Comparison of ENCODE assay signal across 8 cellular contexts in the genomic region with DNA sequence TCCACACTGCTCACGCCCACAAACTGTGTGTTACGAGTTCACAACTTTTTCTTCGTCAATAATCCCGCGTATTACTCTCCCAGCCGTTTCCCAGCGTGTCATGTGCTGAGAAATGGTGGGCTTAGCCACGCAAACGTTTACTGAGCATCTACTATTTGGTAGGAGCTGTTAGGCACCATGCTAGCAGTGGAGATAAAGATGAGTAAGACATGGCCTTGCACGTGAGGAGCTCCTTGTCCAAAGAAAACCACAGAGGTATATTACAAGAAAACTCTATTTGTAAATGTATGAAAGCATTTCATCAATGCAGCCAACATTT. TPM values are rescaled to one million over a fixed set of nuclear protein-coding genes. Genes with fewer than 3 reads are reported as not detected.
DNase-seq lines count a peak whose midpoint lies in the region; ATAC-seq and TF ChIP-seq lines count a peak whose summit lies in the region.

No MANE protein-coding gene starts in this region.

- TF ChIP-seq CTCF in AG09309 (IDR thresholded peaks at IDR 0.05; ENCODE audit: control insufficient read depth, insufficient read depth, low read depth, low read length, missing control alignments) = no peak

- H3K27ac Mint-ChIP-seq in IgD-negative memory B cell = peak overlapping the region; percentile 91 to 99 (median 96)

- H3K27me3 ChIP-seq in muscle layer of colon (ENCODE audit: control insufficient read depth in 1 of 2, insufficient read depth in 2 of 2, low read length in 2 of 2) = no peaks in the 10 kb centered on the region

- no peak for ATAC-seq in HG03139 (IDR thresholded peaks at IDR 0.05; ENCODE audit: unreplicated experiment)

- peaks cover 9 to 18% (median 17%) of the 10 kb centered on the region in 3 donors for H3K4me1 Mint-ChIP-seq in IgD-negative memory B cell

- peaks cover 16% of the 10 kb centered on the region for H3K36me3 ChIP-seq in muscle layer of colon (ENCODE audit: insufficient read depth, low read length)

- no peaks in the 10 kb centered on the region for H3K9me3 Mint-ChIP-seq in IgD-negative memory B cell

- H3K36me3 Mint-ChIP-seq in IgD-negative memory B cell = peaks cover 3% of the 10 kb centered on the region

- H3K4me3 Mint-ChIP-seq in IgD-negative memory B cell = peak overlapping the region; percentile 95 to 100 (median 98)

- H3K9me3 ChIP-seq in muscle layer of colon (ENCODE audit: low read length) = no peaks in the 10 kb centered on the region

- H3K27ac ChIP-seq in caudate nucleus (ENCODE audit: low read depth, low read length) (peak overlapping the region; percentile 89), muscle layer of colon (ENCODE audit: low read depth, low read length) (peak overlapping the region; percentile 87)

- peaks cover 1% of the 10 kb centered on the region for H3K27me3 Mint-ChIP-seq in IgD-negative memory B cell

- DNase-seq in AG09309 (ENCODE audit: low read depth) (no peak), caudate nucleus (lab: John Stamatoyannopoulos, UW) (no peak), Ammon's horn (ENCODE audit: low spot score) (no peak), GM03348 (ENCODE audit: low spot score) (no peak), epidermal melanocyte (ENCODE audit: insufficient read length, low spot score) (no peak)

- H3K9ac ChIP-seq in muscle layer of colon (ENCODE audit: low read length) = peak overlapping the region; percentile 97

- H3K4me3 ChIP-seq in AG09309 (ENCODE audit: control insufficient read depth, low read depth, low read length) = peak overlapping the region; percentile 64
- H3K4me3 ChIP-seq in muscle layer of colon (ENCODE audit: low read depth in 1 of 2, low read length in 2 of 2) = peak overlapping the region; percentile 95 to 98

- peaks cover 20% of the 10 kb centered on the region for H3K4me1 ChIP-seq in muscle layer of colon (ENCODE audit: insufficient read depth, low read length)

RNA-seq across cellular contexts. Expression of gene TMEM128, which starts 0.8 kb away (rescaled TPM):
- 23.2 TPM for polyA plus RNA-seq in IgD-negative memory B cell

RNA-seq across cellular contexts. Expression of gene OTOP1, which starts 22.1 kb away (rescaled TPM):
- polyA plus RNA-seq in IgD-negative memory B cell = not detected

RNA-seq across cellular contexts. Expression of gene LYAR, which starts 41.1 kb away (rescaled TPM):
- polyA plus RNA-seq in IgD-negative memory B cell = 18.9 TPM

RNA-seq across cellular contexts. Expression of gene ZBTB49, which starts 41.2 kb away (rescaled TPM):
- polyA plus RNA-seq in IgD-negative memory B cell = 7.8 TPM
